10 cellular contexts compared by ENCODE assay signal in the genomic region with DNA sequence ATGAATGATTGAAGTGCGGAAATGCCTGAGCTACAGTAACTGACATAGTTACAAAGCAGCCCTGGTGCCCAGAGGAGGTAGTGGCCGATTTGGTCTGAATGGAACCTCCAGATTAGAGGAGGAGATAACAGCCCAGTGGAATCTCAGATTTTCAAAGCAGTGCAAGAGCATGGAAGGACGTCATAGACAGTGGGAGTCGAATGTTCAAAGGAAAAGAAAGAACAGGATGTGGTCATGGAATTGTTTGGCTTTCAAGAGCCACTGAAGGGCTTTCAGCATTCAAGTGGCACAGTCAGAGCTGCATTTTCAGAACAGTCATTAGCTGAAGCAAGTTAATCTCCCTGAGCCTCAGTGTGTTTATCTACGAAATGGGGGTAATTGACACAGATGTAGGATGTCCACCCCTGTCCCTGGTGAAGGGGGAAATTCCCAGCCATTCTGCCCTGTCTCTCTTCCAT.
DNase-seq lines count a peak whose midpoint lies in the region; ATAC-seq lines count a peak whose summit lies in the region.
"Had no signal": no experiment of that assay in that cellular context is flagged by ENCODE, and none has a peak within 500 bp of the region (broad histone marks: within the 10 kb centered on the region; RNA-seq: fewer than 3 reads in every experiment).

No MANE protein-coding gene starts in this region.

- H3K4me3 Mint-ChIP-seq in CD8-positive, alpha-beta memory T cell, result peak overlapping the region in 6 of 7 donors; percentile 1 to 63 (median 24)
- H3K4me3 Mint-ChIP-seq in activated T-helper 17 cell treated with anti-CD3 and anti-CD28 coated beads, Interleukin-2, amount 50 U/mL, for 72 hours, result peak overlapping the region; percentile 57
- H3K4me3 Mint-ChIP-seq in memory B cell, result no peak overlapping the region
- H3K4me3 Mint-ChIP-seq: neural crest cell had no signal

- H3K4me1 Mint-ChIP-seq in CD8-positive, alpha-beta memory T cell, result peaks cover 39 to 54% (median 53%) of the 10 kb centered on the region in 3 donors
- peaks cover 38% of the 10 kb centered on the region for H3K4me1 Mint-ChIP-seq in activated T-helper 17 cell treated with anti-CD3 and anti-CD28 coated beads, Interleukin-2, amount 50 U/mL, for 72 hours
- peaks cover 24% of the 10 kb centered on the region for H3K4me1 Mint-ChIP-seq in memory B cell

- H3K27me3 ChIP-seq in CD8-positive, alpha-beta memory T cell (ENCODE audit: insufficient read depth, low read length, poor library complexity, severe bottlenecking), result no peaks in the 10 kb centered on the region

- H3K9me3 ChIP-seq in CD8-positive, alpha-beta memory T cell (ENCODE audit: low read length), result no peaks in the 10 kb centered on the region

- no peak overlapping the region for H3K4me3 ChIP-seq in CD8-positive, alpha-beta memory T cell (ENCODE audit: low read length)

- peak overlapping the region in 6 of 8 donors; percentile 5 to 85 (median 16) for H3K27ac Mint-ChIP-seq in CD8-positive, alpha-beta memory T cell
- peak overlapping the region; percentile 98 for H3K27ac Mint-ChIP-seq in activated T-helper 17 cell treated with anti-CD3 and anti-CD28 coated beads, Interleukin-2, amount 50 U/mL, for 72 hours
- peak overlapping the region; percentile 33 for H3K27ac Mint-ChIP-seq in memory B cell

- POLR2A ChIA-PET in CD8-positive, alpha-beta memory T cell (lab: Charles Lee), result no interaction called here

- peak; percentile 92 for ATAC-seq in activated T-helper 17 cell treated with anti-CD3 and anti-CD28 coated beads, Interleukin-2, amount 50 U/mL, for 72 hours (replicated peaks)
- ATAC-seq in memory B cell (ENCODE audit: low read depth) (no peak), GM21529 (IDR thresholded peaks at IDR 0.05; ENCODE audit: unreplicated experiment) (no peak), GM21515 (IDR thresholded peaks at IDR 0.05; ENCODE audit: unreplicated experiment) (no peak)

- DNase-seq in CD8-positive, alpha-beta memory T cell, result peak in 2 of 5 donors; percentile 9 to 54
- DNase-seq in NCI-H2029 treated with DMSO at 0.1 percent for 48 hours (lab: John Stamatoyannopoulos, UW), result peak; percentile 95
- no peak for DNase-seq in memory B cell (ENCODE audit: low spot score in 2 of 2)
- no peak for DNase-seq in AG08395 (ENCODE audit: low spot score)
- DNase-seq in AG08396 (ENCODE audit: low spot score), result no peak
- DNase-seq: NCI-H1930 had no signal

- H3K9me3 Mint-ChIP-seq in CD8-positive, alpha-beta memory T cell, result no peaks in the 10 kb centered on the region
- no peaks in the 10 kb centered on the region for H3K9me3 Mint-ChIP-seq in activated T-helper 17 cell treated with anti-CD3 and anti-CD28 coated beads, Interleukin-2, amount 50 U/mL, for 72 hours
- no peaks in the 10 kb centered on the region for H3K9me3 Mint-ChIP-seq in memory B cell
- H3K9me3 Mint-ChIP-seq: neural crest cell had no signal

- H3K27ac ChIP-seq in CD8-positive, alpha-beta memory T cell (ENCODE audit: low read depth, low read length), result no peak overlapping the region

- CTCF ChIA-PET in CD8-positive, alpha-beta memory T cell (lab: Charles Lee), result no interaction called here

- H3K36me3 Mint-ChIP-seq in CD8-positive, alpha-beta memory T cell, result peaks cover 5 to 56% (median 25%) of the 10 kb centered on the region in 3 donors
- peaks cover 42% of the 10 kb centered on the region for H3K36me3 Mint-ChIP-seq in activated T-helper 17 cell treated with anti-CD3 and anti-CD28 coated beads, Interleukin-2, amount 50 U/mL, for 72 hours (ENCODE audit: low read depth)
- H3K36me3 Mint-ChIP-seq in memory B cell, result peaks cover 41% of the 10 kb centered on the region

- H3K36me3 ChIP-seq in CD8-positive, alpha-beta memory T cell (ENCODE audit: insufficient read depth, low read length), result peaks cover 14% of the 10 kb centered on the region

- peaks cover 15% of the 10 kb centered on the region for H3K4me1 ChIP-seq in CD8-positive, alpha-beta memory T cell (ENCODE audit: insufficient read depth, low read length)

- H3K27me3 Mint-ChIP-seq in CD8-positive, alpha-beta memory T cell, result peaks cover 0 to 2% of the 10 kb centered on the region in 2 donors
- H3K27me3 Mint-ChIP-seq in activated T-helper 17 cell treated with anti-CD3 and anti-CD28 coated beads, Interleukin-2, amount 50 U/mL, for 72 hours, result no peaks in the 10 kb centered on the region
- H3K27me3 Mint-ChIP-seq in memory B cell, result no peaks in the 10 kb centered on the region

Comparison
In these comparisons a context has a peak if more than half of its experiments do, and no peak if none do; other contexts are left out.
1. H3K27ac Mint-ChIP-seq: peak in every context shown above with its lines; median percentile 98 in activated T-helper 17 cell treated with anti-CD3 and anti-CD28 coated beads, Interleukin-2, amount 50 U/mL, for 72 hours; 33 in memory B cell; 16 in CD8-positive, alpha-beta memory T cell.